ENCODE assay signal across 28 cellular contexts in the genomic region with DNA sequence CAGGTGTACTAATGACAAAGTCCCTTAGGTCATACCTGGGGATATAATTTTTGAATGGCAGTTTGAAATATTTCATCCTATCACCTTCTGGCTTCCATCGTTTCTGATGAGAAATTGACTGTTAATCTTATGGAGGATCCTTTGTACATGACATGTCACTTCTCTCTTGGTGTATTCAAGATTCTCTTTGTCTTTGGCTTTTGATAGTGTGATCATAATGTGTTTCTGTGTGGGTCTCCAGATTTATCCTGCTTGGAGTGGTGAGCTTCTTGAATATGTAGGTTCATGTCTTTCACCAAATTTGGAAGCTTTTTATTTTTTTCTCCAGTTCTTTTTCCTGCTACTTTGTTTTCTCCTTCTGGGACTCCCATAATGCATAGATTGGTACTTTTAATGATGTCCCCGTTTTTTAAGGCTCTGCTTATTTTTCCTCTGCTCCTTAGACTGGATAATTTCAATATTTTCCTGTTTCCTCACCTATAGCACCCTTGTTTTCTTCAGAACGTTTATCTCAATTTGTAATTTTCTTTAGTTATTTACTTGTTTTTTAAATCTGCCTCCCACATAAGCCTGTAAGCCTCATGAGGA. TPM values are rescaled to one million over a fixed set of nuclear protein-coding genes. Genes with fewer than 3 reads are reported as not detected.
DNase-seq lines count a peak whose midpoint lies in the region; ATAC-seq and TF ChIP-seq lines count a peak whose summit lies in the region.
"Had no signal": no experiment of that assay in that cellular context is flagged by ENCODE, and none has a peak within 500 bp of the region (broad histone marks: within the 10 kb centered on the region; RNA-seq: fewer than 3 reads in every experiment).

No MANE protein-coding gene starts in this region.

- DNase-seq in activated naive CD8-positive, alpha-beta T cell treated with anti-CD3 and anti-CD28 coated beads, Interleukin-2, amount 10 ng/mL, durations not matched to agents 7 days and 5 days: no peak
- no peak for DNase-seq in activated naive CD8-positive, alpha-beta T cell treated with anti-CD3 and anti-CD28 coated beads for 36 hours
- no peak for DNase-seq in central memory CD8-positive, alpha-beta T cell (ENCODE audit: low spot score in 2 of 2)
- DNase-seq in BE2C (no peak), D341Med (ENCODE audit: low spot score) (no peak)
- DNase-seq: activated CD4-positive, alpha-beta T cell treated with anti-CD3 and anti-CD28 coated beads for 1 hour; activated gamma-delta T cell; amygdala; brain microvascular endothelial cell; foreskin melanocyte; GOT3; kidney; NCI-H1436 treated with DMSO at 0.1 percent for 48 hours; NCI-H2081 treated with DMSO at 0.1 percent for 48 hours; NCI-H2227 treated with DMSO at 0.1 percent for 48 hours; NCI-H526; nucleus accumbens; stimulated activated CD4-positive, alpha-beta T cell treated with anti-CD3 and anti-CD28 coated beads, Interleukin-12 subunit alpha, Interleukin-12 subunit beta, amount 100 ng/mL, for 4 hours; stimulated activated CD4-positive, alpha-beta T cell treated with anti-CD3 and anti-CD28 coated beads, Interleukin-2, amount 100 ng/mL, for 48 hours; stimulated activated naive CD8-positive, alpha-beta T cell treated with anti-CD3 and anti-CD28 coated beads, Interleukin-15, amount 100 ng/mL, for 72 hours had no signal

- H3K9me3 ChIP-seq in BE2C: no peaks in the 10 kb centered on the region
- H3K9me3 ChIP-seq: prostate gland had no signal

- H3K4me3 ChIP-seq in BE2C (ENCODE audit: low read depth, low read length): no peak overlapping the region
- H3K4me3 ChIP-seq: BLaER1 treated with 17β-estradiol and CSF1 and Interleukin-3, amounts not matched to agents 10 nM and 100 nM; prostate gland; vagina had no signal

- H3K27me3 ChIP-seq in BE2C: no peaks in the 10 kb centered on the region
- H3K27me3 ChIP-seq: BLaER1 treated with 17β-estradiol and CSF1 and Interleukin-3, amounts not matched to agents 10 nM and 100 nM; brain microvascular endothelial cell; vagina had no signal

- no peak for TF ChIP-seq CTCF in BE2C (IDR thresholded peaks at IDR 0.05; ENCODE audit: low read depth, low read length)

- peaks cover 38% of the 10 kb centered on the region for H3K4me1 Mint-ChIP-seq in activated naive CD8-positive, alpha-beta T cell treated with anti-CD3 and anti-CD28 coated beads, Interleukin-2, amount 10 ng/mL, durations not matched to agents 7 days and 5 days
- H3K4me1 Mint-ChIP-seq in activated naive CD8-positive, alpha-beta T cell treated with anti-CD3 and anti-CD28 coated beads for 36 hours: peaks cover 67% of the 10 kb centered on the region
- H3K4me1 Mint-ChIP-seq in IgD-negative memory B cell: peaks cover 58 to 75% (median 60%) of the 10 kb centered on the region in 3 donors
- H3K4me1 Mint-ChIP-seq in central memory CD8-positive, alpha-beta T cell: peaks cover 84% of the 10 kb centered on the region

- peaks cover 48% of the 10 kb centered on the region for H3K36me3 Mint-ChIP-seq in activated naive CD8-positive, alpha-beta T cell treated with anti-CD3 and anti-CD28 coated beads, Interleukin-2, amount 10 ng/mL, durations not matched to agents 7 days and 5 days
- H3K36me3 Mint-ChIP-seq in activated naive CD8-positive, alpha-beta T cell treated with anti-CD3 and anti-CD28 coated beads for 36 hours: peaks cover 64% of the 10 kb centered on the region
- peaks cover 12% of the 10 kb centered on the region for H3K36me3 Mint-ChIP-seq in IgD-negative memory B cell
- H3K36me3 Mint-ChIP-seq in central memory CD8-positive, alpha-beta T cell (ENCODE audit: insufficient read depth): peaks cover 27% of the 10 kb centered on the region

- H3K36me3 ChIP-seq in BE2C: peaks cover 25% of the 10 kb centered on the region
- H3K36me3 ChIP-seq: prostate gland had no signal

- peak overlapping the region; percentile 15 for H3K4me3 Mint-ChIP-seq in activated naive CD8-positive, alpha-beta T cell treated with anti-CD3 and anti-CD28 coated beads, Interleukin-2, amount 10 ng/mL, durations not matched to agents 7 days and 5 days
- no peak overlapping the region for H3K4me3 Mint-ChIP-seq in activated naive CD8-positive, alpha-beta T cell treated with anti-CD3 and anti-CD28 coated beads for 36 hours
- H3K4me3 Mint-ChIP-seq in IgD-negative memory B cell: peak overlapping the region in 3 of 4 donors; percentile 7 to 64 (median 19)
- peak overlapping the region; percentile 1 for H3K4me3 Mint-ChIP-seq in central memory CD8-positive, alpha-beta T cell
- H3K4me3 Mint-ChIP-seq: mesothelial cell of epicardium; T-helper 1 cell treated with Interleukin-12 subunit alpha and Interleukin-12 subunit beta and Interleukin-4 antibody, amounts not matched to agents 30 μg/mL and 1 μg/mL, for 36 hours had no signal

- no peak overlapping the region for H3K27ac Mint-ChIP-seq in activated naive CD8-positive, alpha-beta T cell treated with anti-CD3 and anti-CD28 coated beads, Interleukin-2, amount 10 ng/mL, durations not matched to agents 7 days and 5 days
- no peak overlapping the region for H3K27ac Mint-ChIP-seq in activated naive CD8-positive, alpha-beta T cell treated with anti-CD3 and anti-CD28 coated beads for 36 hours
- peak overlapping the region in 1 of 3 donors; percentile 31 for H3K27ac Mint-ChIP-seq in IgD-negative memory B cell
- H3K27ac Mint-ChIP-seq in central memory CD8-positive, alpha-beta T cell (ENCODE audit: low read depth): no peak overlapping the region
- H3K27ac Mint-ChIP-seq: mesothelial cell of epicardium; stimulated activated naive CD8-positive, alpha-beta T cell treated with anti-CD3 and anti-CD28 coated beads, Interleukin-15, amount 100 ng/mL, for 72 hours had no signal

- H3K9me3 Mint-ChIP-seq in activated naive CD8-positive, alpha-beta T cell treated with anti-CD3 and anti-CD28 coated beads, Interleukin-2, amount 10 ng/mL, durations not matched to agents 7 days and 5 days: peaks cover 9% of the 10 kb centered on the region
- peaks cover 19% of the 10 kb centered on the region for H3K9me3 Mint-ChIP-seq in activated naive CD8-positive, alpha-beta T cell treated with anti-CD3 and anti-CD28 coated beads for 36 hours
- H3K9me3 Mint-ChIP-seq in IgD-negative memory B cell: peaks cover 2 to 10% (median 5%) of the 10 kb centered on the region in 3 donors
- H3K9me3 Mint-ChIP-seq in central memory CD8-positive, alpha-beta T cell: peaks cover 7% of the 10 kb centered on the region

- POLR2A ChIA-PET in activated naive CD8-positive, alpha-beta T cell treated with anti-CD3 and anti-CD28 coated beads, Interleukin-2, amount 10 ng/mL, durations not matched to agents 7 days and 5 days (lab: Charles Lee): no interaction called here

- ATAC-seq in activated naive CD8-positive, alpha-beta T cell treated with anti-CD3 and anti-CD28 coated beads, Interleukin-2, amount 10 ng/mL, durations not matched to agents 7 days and 5 days (ENCODE audit: low read depth): no peak
- no peak for ATAC-seq in central memory CD8-positive, alpha-beta T cell (replicated peaks; ENCODE audit: extremely low read depth, poor library complexity, severe bottlenecking)
- ATAC-seq in HG02938 (IDR thresholded peaks at IDR 0.05; ENCODE audit: unreplicated experiment): no peak
- ATAC-seq: sciatic nerve; stimulated activated naive CD8-positive, alpha-beta T cell treated with anti-CD3 and anti-CD28 coated beads, Interleukin-15, amount 100 ng/mL, for 72 hours had no signal

- H3K4me1 ChIP-seq in BE2C: no peaks in the 10 kb centered on the region

- no peaks in the 10 kb centered on the region for H3K27me3 Mint-ChIP-seq in activated naive CD8-positive, alpha-beta T cell treated with anti-CD3 and anti-CD28 coated beads, Interleukin-2, amount 10 ng/mL, durations not matched to agents 7 days and 5 days
- no peaks in the 10 kb centered on the region for H3K27me3 Mint-ChIP-seq in activated naive CD8-positive, alpha-beta T cell treated with anti-CD3 and anti-CD28 coated beads for 36 hours
- no peaks in the 10 kb centered on the region for H3K27me3 Mint-ChIP-seq in IgD-negative memory B cell
- no peaks in the 10 kb centered on the region for H3K27me3 Mint-ChIP-seq in central memory CD8-positive, alpha-beta T cell
- H3K27me3 Mint-ChIP-seq: stimulated activated naive CD8-positive, alpha-beta T cell treated with anti-CD3 and anti-CD28 coated beads, Interleukin-15, amount 100 ng/mL, for 72 hours had no signal

RNA-seq across cellular contexts. Expression of gene RBM33, which starts 4.4 kb away (rescaled TPM):
- total RNA-seq in activated naive CD8-positive, alpha-beta T cell treated with anti-CD3 and anti-CD28 coated beads, Interleukin-2, amount 10 ng/mL, durations not matched to agents 7 days and 5 days: 100 to 1,000 TPM; 119 to 122 TPM
- 10 to 100 TPM; 69.8 to 74.6 TPM for total RNA-seq in activated naive CD8-positive, alpha-beta T cell treated with anti-CD3 and anti-CD28 coated beads for 36 hours
- polyA plus RNA-seq in IgD-negative memory B cell: 72.4 TPM
- 39.0 TPM for polyA plus RNA-seq in BE2C (2012; ENCODE audit: insufficient read depth, insufficient read length, low read depth)
